Comparison of ENCODE assay signal across 9 cellular contexts in the genomic region with DNA sequence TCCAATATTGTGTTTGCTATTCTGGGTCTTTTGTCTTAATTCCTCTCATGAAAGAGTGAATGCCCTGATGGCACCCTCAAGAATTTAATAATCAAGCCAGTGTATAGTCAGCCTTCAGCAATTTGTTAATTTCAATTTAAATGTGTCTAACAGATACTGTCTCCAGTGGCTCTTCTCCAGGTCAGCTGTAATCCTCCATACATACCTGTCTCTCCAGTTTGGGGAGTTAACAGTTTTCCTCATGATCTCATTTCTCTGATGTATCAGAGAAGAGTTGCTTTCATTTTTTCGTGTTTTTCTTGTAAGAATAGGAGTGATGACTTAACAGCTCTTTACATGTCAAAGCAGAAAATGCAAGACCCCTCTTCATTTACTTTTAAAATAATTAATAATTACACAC.
"Had no signal": no experiment of that assay in that cellular context is flagged by ENCODE, and none has a peak within 500 bp of the region (broad histone marks: within the 10 kb centered on the region; RNA-seq: fewer than 3 reads in every experiment).

No MANE protein-coding gene starts in this region.

- H3K27ac ChIP-seq: GM23248 had no signal

- ATAC-seq: K562 had no signal

- H2AFZ ChIP-seq: GM23248 had no signal

- H3K4me3 Mint-ChIP-seq: H9 had no signal

- FAIRE-seq: H1, H54, HTR-8/SVneo, K562 had no signal

- H3K4me3 ChIP-seq: GM23248, K562 had no signal

- DNase-seq: GM23248, H9, HCEC 1CT, IMR-90, KG1 had no signal
